Comparison of ENCODE assay signal across 18 cellular contexts in genomic region chr7:104938741-104939390, GRCh38.
DNase-seq lines count a peak whose midpoint lies in the region; ATAC-seq and TF ChIP-seq lines count a peak whose summit lies in the region.
"Had no signal": no experiment of that assay in that cellular context is flagged by ENCODE, and none has a peak within 500 bp of the region (broad histone marks: within the 10 kb centered on the region; RNA-seq: fewer than 3 reads in every experiment).

No MANE protein-coding gene starts in this region.

- TF ChIP-seq CTCF in activated CD8-positive, alpha-beta T cell treated with anti-CD3 and anti-CD28 coated beads for 36 hours (IDR thresholded peaks at IDR 0.05) = no peak

- intact Hi-C loops in activated CD8-positive, alpha-beta T cell treated with anti-CD3 and anti-CD28 coated beads for 36 hours (cut with micrococcal nuclease) = no loop called here
- intact Hi-C loops in Right ventricle myocardium superior (cut with DNase I) = no loop called here

- CTCF ChIA-PET in activated CD8-positive, alpha-beta T cell treated with anti-CD3 and anti-CD28 coated beads for 36 hours (lab: Charles Lee) = interaction anchor here (1.1 kb wide), 1 partner anchor 12 kb away, joined by 3 read pairs; no protein-coding TSS in a partner anchor

- POLR2A ChIA-PET in activated CD8-positive, alpha-beta T cell treated with anti-CD3 and anti-CD28 coated beads for 36 hours (lab: Charles Lee) = interaction anchor here (1.7 kb wide), 1 partner anchor 9 kb away, joined by 4 read pairs; no protein-coding TSS in a partner anchor

- H3K9me3 Mint-ChIP-seq in CD4-positive, CD25-positive, alpha-beta regulatory T cell = peaks cover 0 to 3% (median 0%) of the 10 kb centered on the region in 7 donors
- peaks cover 4% of the 10 kb centered on the region for H3K9me3 Mint-ChIP-seq in activated CD8-positive, alpha-beta T cell treated with anti-CD3 and anti-CD28 coated beads for 36 hours
- peaks cover 1% of the 10 kb centered on the region for H3K9me3 Mint-ChIP-seq in memory B cell

- no peak overlapping the region for H3K27ac ChIP-seq in CD4-positive, CD25-positive, alpha-beta regulatory T cell (ENCODE audit: insufficient read depth, low read length, poor library complexity, severe bottlenecking)
- H3K27ac ChIP-seq: SK-N-MC, skin epidermis, thoracic aorta had no signal

- no peaks in the 10 kb centered on the region for H3K27me3 ChIP-seq in CD4-positive, CD25-positive, alpha-beta regulatory T cell (ENCODE audit: control insufficient read depth, insufficient read depth, low read length)

- DNase-seq in CD4-positive, CD25-positive, alpha-beta regulatory T cell = no peak
- no peak for DNase-seq in activated CD8-positive, alpha-beta T cell treated with anti-CD3 and anti-CD28 coated beads for 36 hours
- no peak for DNase-seq in memory B cell (ENCODE audit: low spot score in 2 of 2)
- no peak for DNase-seq in Right ventricle myocardium superior
- DNase-seq: activated gamma-delta T cell treated with Interleukin-2 at 50 U/mL for 16 hours; GF-D8; GOT3; Kasumi-1; NCI-H2171; NCI-H748 treated with DMSO at 0.1 percent for 48 hours; stimulated activated CD4-positive, alpha-beta T cell treated with anti-CD3 and anti-CD28 coated beads, Interleukin-4, amount 100 ng/mL, for 24 hours had no signal

- peaks cover 24% of the 10 kb centered on the region for H3K4me1 ChIP-seq in CD4-positive, CD25-positive, alpha-beta regulatory T cell (ENCODE audit: control insufficient read depth, insufficient read depth, low read length, poor library complexity, severe bottlenecking)

- H3K27ac Mint-ChIP-seq in CD4-positive, CD25-positive, alpha-beta regulatory T cell = peak overlapping the region; percentile 1 to 60 (median 22)
- H3K27ac Mint-ChIP-seq in activated CD8-positive, alpha-beta T cell treated with anti-CD3 and anti-CD28 coated beads for 36 hours = peak overlapping the region; percentile 5
- H3K27ac Mint-ChIP-seq in memory B cell = peak overlapping the region; percentile 4

- no peaks in the 10 kb centered on the region for H3K9me3 ChIP-seq in CD4-positive, CD25-positive, alpha-beta regulatory T cell (ENCODE audit: control insufficient read depth in 2 of 2, low read length in 2 of 2)
- H3K9me3 ChIP-seq: thoracic aorta had no signal

- H3K4me3 ChIP-seq in CD4-positive, CD25-positive, alpha-beta regulatory T cell (ENCODE audit: low read depth, low read length) = no peak overlapping the region
- H3K4me3 ChIP-seq: SK-N-MC, skin epidermis, thoracic aorta had no signal

- peak overlapping the region in 3 of 4 donors; percentile 10 to 54 (median 48) for H3K4me3 Mint-ChIP-seq in CD4-positive, CD25-positive, alpha-beta regulatory T cell
- no peak overlapping the region for H3K4me3 Mint-ChIP-seq in activated CD8-positive, alpha-beta T cell treated with anti-CD3 and anti-CD28 coated beads for 36 hours
- no peak overlapping the region for H3K4me3 Mint-ChIP-seq in memory B cell

- no peaks in the 10 kb centered on the region for H3K36me3 ChIP-seq in CD4-positive, CD25-positive, alpha-beta regulatory T cell (ENCODE audit: control insufficient read depth, insufficient read depth, low read length)
- H3K36me3 ChIP-seq: thoracic aorta had no signal

- no peaks in the 10 kb centered on the region for H3K36me3 Mint-ChIP-seq in CD4-positive, CD25-positive, alpha-beta regulatory T cell
- H3K36me3 Mint-ChIP-seq in activated CD8-positive, alpha-beta T cell treated with anti-CD3 and anti-CD28 coated beads for 36 hours (ENCODE audit: low read depth) = peaks cover 17% of the 10 kb centered on the region
- H3K36me3 Mint-ChIP-seq in memory B cell = peaks cover 3% of the 10 kb centered on the region

- peaks cover 6 to 35% (median 24%) of the 10 kb centered on the region in 4 donors for H3K4me1 Mint-ChIP-seq in CD4-positive, CD25-positive, alpha-beta regulatory T cell
- H3K4me1 Mint-ChIP-seq in activated CD8-positive, alpha-beta T cell treated with anti-CD3 and anti-CD28 coated beads for 36 hours (ENCODE audit: low read depth) = peaks cover 29% of the 10 kb centered on the region
- H3K4me1 Mint-ChIP-seq in memory B cell = peaks cover 32% of the 10 kb centered on the region

- no peaks in the 10 kb centered on the region for H3K27me3 Mint-ChIP-seq in CD4-positive, CD25-positive, alpha-beta regulatory T cell
- H3K27me3 Mint-ChIP-seq in activated CD8-positive, alpha-beta T cell treated with anti-CD3 and anti-CD28 coated beads for 36 hours = no peaks in the 10 kb centered on the region
- no peaks in the 10 kb centered on the region for H3K27me3 Mint-ChIP-seq in memory B cell

- ATAC-seq in CD4-positive, CD25-positive, alpha-beta regulatory T cell (ENCODE audit: low read depth in 2 of 2) = no peak
- ATAC-seq in GM21717 (IDR thresholded peaks at IDR 0.05; ENCODE audit: unreplicated experiment) (peak; percentile 26), memory B cell (ENCODE audit: low read depth) (no peak), GM19351 (IDR thresholded peaks at IDR 0.05; ENCODE audit: unreplicated experiment) (no peak), Right ventricle myocardium superior (ENCODE audit: poor library complexity) (no peak), HG03439 (IDR thresholded peaks at IDR 0.05; ENCODE audit: unreplicated experiment) (no peak)
- ATAC-seq in activated CD8-positive, alpha-beta T cell treated with anti-CD3 and anti-CD28 coated beads for 36 hours = no peak
- ATAC-seq: left lobe of liver had no signal

Comparison
In these comparisons a context has a peak if more than half of its experiments do, and no peak if none do; other contexts are left out.
1. H3K4me3 Mint-ChIP-seq: peak in CD4-positive, CD25-positive, alpha-beta regulatory T cell (3 of 4); none in activated CD8-positive, alpha-beta T cell treated with anti-CD3 and anti-CD28 coated beads for 36 hours (single experiment) and memory B cell (single experiment).
2. Peak in every context shown above with its lines, with median percentiles within 50 percentile points of each other: H3K27ac Mint-ChIP-seq.